9 cellular contexts compared by ENCODE assay signal in the genomic region with DNA sequence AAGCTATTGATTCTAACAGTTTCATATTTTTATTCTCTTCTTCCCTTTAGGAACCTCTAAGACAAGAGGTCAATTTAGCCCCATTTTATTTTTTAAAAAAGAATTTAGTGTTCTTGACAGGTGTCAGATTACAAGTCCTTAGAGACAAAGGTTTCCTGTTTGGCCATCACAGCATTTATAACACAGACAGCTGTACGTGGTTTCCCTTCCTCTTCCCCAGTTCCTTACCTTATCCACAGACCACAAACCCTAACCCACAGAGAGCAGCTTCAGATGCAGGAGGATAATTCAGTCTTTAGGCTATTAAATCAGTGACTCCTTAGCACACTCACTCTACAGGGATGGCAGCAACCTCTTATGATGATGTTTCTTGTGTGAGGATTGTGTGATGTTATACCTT.
DNase-seq lines count a peak whose midpoint lies in the region; ATAC-seq and TF ChIP-seq lines count a peak whose summit lies in the region.
"Had no signal": no experiment of that assay in that cellular context is flagged by ENCODE, and none has a peak within 500 bp of the region (broad histone marks: within the 10 kb centered on the region; RNA-seq: fewer than 3 reads in every experiment).

No MANE protein-coding gene starts in this region.

- DNase-seq in DMS153 (lab: John Stamatoyannopoulos, UW) (peak; percentile 27), DMS153 treated with DMSO at 0.1 percent for 48 hours (lab: John Stamatoyannopoulos, UW; ENCODE audit: unreplicated experiment) (no peak), MV-4-11 (lab: John Stamatoyannopoulos, UW) (peak; percentile 97), progenitor cell of endocrine pancreas (ENCODE audit: low spot score, unreplicated experiment) (no peak), hypothalamus (lab: John Stamatoyannopoulos, UW) (no peak), dorsolateral prefrontal cortex (no peak), left ventricle myocardium superior (no peak)

- H3K27ac ChIP-seq in dorsolateral prefrontal cortex = no peak overlapping the region
- H3K27ac ChIP-seq: 22Rv1 had no signal

- intact Hi-C loops in dorsolateral prefrontal cortex (cut with DNase I) (no loop called here), left ventricle myocardium superior (cut with micrococcal nuclease) (no loop called here)

- peaks cover 10% of the 10 kb centered on the region for H3K36me3 Mint-ChIP-seq in progenitor cell of endocrine pancreas (ENCODE audit: insufficient read depth)

- H3K4me3 ChIP-seq in dorsolateral prefrontal cortex = no peak overlapping the region

- peaks cover 39% of the 10 kb centered on the region for H3K9me3 Mint-ChIP-seq in progenitor cell of endocrine pancreas (ENCODE audit: low read depth)

- H3K4me3 Mint-ChIP-seq in progenitor cell of endocrine pancreas (ENCODE audit: low read depth) = no peak overlapping the region

- TF ChIP-seq CTCF in progenitor cell of endocrine pancreas (IDR thresholded peaks at IDR 0.05; ENCODE audit: unreplicated experiment) (no peak), dorsolateral prefrontal cortex (IDR thresholded peaks at IDR 0.05 in 54 of 56, conservative IDR thresholded peaks at IDR 0.05 in 2 of 56; ENCODE audit: low read depth in 1 of 56, partially characterized antibody in 56 of 56) (no peak)

- ATAC-seq in HG02938 (IDR thresholded peaks at IDR 0.05; ENCODE audit: unreplicated experiment) (peak; percentile 84), left ventricle myocardium superior (no peak)

- H3K27me3 ChIP-seq in dorsolateral prefrontal cortex = peaks cover 0 to 3% (median 0%) of the 10 kb centered on the region in 45 donors

- peaks cover 3% of the 10 kb centered on the region for H3K4me1 Mint-ChIP-seq in progenitor cell of endocrine pancreas (ENCODE audit: low read depth)

- peak overlapping the region; percentile 65 for H3K27ac Mint-ChIP-seq in progenitor cell of endocrine pancreas

- no peaks in the 10 kb centered on the region for H3K27me3 Mint-ChIP-seq in progenitor cell of endocrine pancreas

Comparison
In these comparisons a context has a peak if more than half of its experiments do, and no peak if none do; other contexts are left out.
1. DNase-seq: peak in DMS153 (single experiment) and MV-4-11 (single experiment); none in DMS153 treated with DMSO at 0.1 percent for 48 hours (single experiment), progenitor cell of endocrine pancreas (single experiment), hypothalamus (0 of 51), dorsolateral prefrontal cortex (0 of 10) and left ventricle myocardium superior (single experiment).